Comparison of ENCODE assay signal across 8 cellular contexts in genomic region chr14:73027546-73027945, GRCh38. TPM values are rescaled to one million over a fixed set of nuclear protein-coding genes. Genes with fewer than 3 reads are reported as not detected.
A peak's percentile ranks its signal among the peaks of the same experiment; 100 is the strongest.
DNase-seq lines count a peak whose midpoint lies in the region; ATAC-seq and TF ChIP-seq lines count a peak whose summit lies in the region.

No MANE protein-coding gene starts in this region.

- TF ChIP-seq EP300 in tibial nerve (IDR thresholded peaks at IDR 0.05), result no peak

- ATAC-seq in HG02571 (IDR thresholded peaks at IDR 0.05; ENCODE audit: unreplicated experiment), result no peak

- H3K9me3 Mint-ChIP-seq in activated naive CD4-positive, alpha-beta T cell treated with anti-CD3 and anti-CD28 coated beads for 36 hours, result no peaks in the 10 kb centered on the region

- H3K9ac ChIP-seq in liver (ENCODE audit: low read depth in 1 of 2, low read length in 2 of 2), result no peak overlapping the region

- H3K4me3 ChIP-seq in adrenal gland (peak overlapping the region in 1 of 4 donors; percentile 74), liver (ENCODE audit: low read depth in 1 of 3, low read length in 3 of 3) (peak overlapping the region; percentile 37 to 97 (median 61)), tibial nerve (peak overlapping the region; percentile 18 to 97 (median 80))

- peak overlapping the region in 3 of 5 donors; percentile 3 to 87 (median 18) for H3K27ac ChIP-seq in adrenal gland
- peak overlapping the region in 1 of 2 donors; percentile 4 for H3K27ac ChIP-seq in liver (ENCODE audit: low read depth in 1 of 2, low read length in 2 of 2)
- H3K27ac ChIP-seq in tibial nerve, result peak overlapping the region in 1 of 4 donors; percentile 96

- H3K27me3 ChIP-seq in adrenal gland (no peaks in the 10 kb centered on the region), liver (ENCODE audit: control insufficient read depth in 4 of 4, insufficient read depth in 4 of 4, low read length in 3 of 4) (no peaks in the 10 kb centered on the region), tibial nerve (no peaks in the 10 kb centered on the region)

- H3K27ac Mint-ChIP-seq in activated naive CD4-positive, alpha-beta T cell treated with anti-CD3 and anti-CD28 coated beads for 36 hours, result peak overlapping the region; percentile 80

- no peak for TF ChIP-seq RAD21 in liver (IDR thresholded peaks at IDR 0.05)

- CTCF ChIA-PET in activated naive CD4-positive, alpha-beta T cell treated with anti-CD3 and anti-CD28 coated beads for 36 hours (lab: Charles Lee), result interaction anchor here (0.5 to 1.4 kb wide), 4 partner anchors 15 to 79 kb away, joined by 3 to 6 read pairs (median 4); partner anchors contain the start of gene RBM25

- TF ChIP-seq CTCF in adrenal gland (IDR thresholded peaks at IDR 0.05) (no peak), liver (IDR thresholded peaks at IDR 0.05; ENCODE audit: low read depth, low read length, missing input control) (no peak), tibial nerve (IDR thresholded peaks at IDR 0.05) (no peak)

- H3K36me3 ChIP-seq in adrenal gland (replicated peaks in 1 of 2), result peaks cover 0 to 11% of the 10 kb centered on the region in 2 donors
- peaks cover 1 to 7% (median 4%) of the 10 kb centered on the region in 4 donors for H3K36me3 ChIP-seq in liver (ENCODE audit: control insufficient read depth in 4 of 4, insufficient read depth in 3 of 4, low read depth in 1 of 4, low read length in 3 of 4)
- peaks cover 0 to 17% (median 4%) of the 10 kb centered on the region in 3 donors for H3K36me3 ChIP-seq in tibial nerve

- H3K4me1 ChIP-seq in adrenal gland (replicated peaks in 1 of 2) (peaks cover 11 to 31% of the 10 kb centered on the region in 2 donors), liver (ENCODE audit: control insufficient read depth in 4 of 4, insufficient read depth in 4 of 4, low read length in 3 of 4) (peaks cover 3 to 21% (median 16%) of the 10 kb centered on the region in 4 donors), tibial nerve (peaks cover 0 to 37% (median 11%) of the 10 kb centered on the region in 4 donors)

- no peak for TF ChIP-seq POLR2A in adrenal gland (IDR thresholded peaks at IDR 0.05)
- TF ChIP-seq POLR2A in tibial nerve (IDR thresholded peaks at IDR 0.05), result no peak

- H3K4me3 Mint-ChIP-seq in activated naive CD4-positive, alpha-beta T cell treated with anti-CD3 and anti-CD28 coated beads for 36 hours, result peak overlapping the region; percentile 92

- H3K9me3 ChIP-seq in adrenal gland (replicated peaks in 1 of 3) (no peaks in the 10 kb centered on the region), liver (ENCODE audit: control insufficient read depth in 4 of 4, low read length in 3 of 4) (no peaks in the 10 kb centered on the region), tibial nerve (no peaks in the 10 kb centered on the region)

- no peak for DNase-seq in activated naive CD4-positive, alpha-beta T cell treated with anti-CD3 and anti-CD28 coated beads for 36 hours
- no peak for DNase-seq in activated naive CD4-positive, alpha-beta T cell treated with Interleukin-2 at 50 U/mL for 16 hours
- DNase-seq in adrenal gland, result no peak
- no peak for DNase-seq in tibial nerve (ENCODE audit: low spot score in 2 of 2)
- DNase-seq in kidney tubule cell (ENCODE audit: low spot score), result no peak
- DNase-seq in COLO668 (lab: John Stamatoyannopoulos, UW; ENCODE audit: unreplicated experiment), result no peak

- intact Hi-C loops in activated naive CD4-positive, alpha-beta T cell treated with anti-CD3 and anti-CD28 coated beads for 36 hours (cut with micrococcal nuclease), result loop anchor here (1.0 to 5.0 kb wide), 7 partner anchors 31 to 1472 kb away; partner anchors contain the start of genes DCAF4, NUMB, PSEN1 and RBM25
- intact Hi-C loops in adrenal gland (cut with DNase I), result no loop called here

- H3K27me3 Mint-ChIP-seq in activated naive CD4-positive, alpha-beta T cell treated with anti-CD3 and anti-CD28 coated beads for 36 hours (ENCODE audit: low read depth), result no peaks in the 10 kb centered on the region

- WGBS in adrenal gland, 4 donors, result 34 to 44% (median 41%) methylated on average over 3 of the region's 3 CpGs
- WGBS in liver, result 34% methylated on average over 3 of the region's 3 CpGs
- 49% methylated on average over 3 of the region's 3 CpGs for WGBS in tibial nerve, 2 donors

- H3K4me1 Mint-ChIP-seq in activated naive CD4-positive, alpha-beta T cell treated with anti-CD3 and anti-CD28 coated beads for 36 hours (ENCODE audit: low read depth), result peaks cover 34% of the 10 kb centered on the region

- H3K36me3 Mint-ChIP-seq in activated naive CD4-positive, alpha-beta T cell treated with anti-CD3 and anti-CD28 coated beads for 36 hours (ENCODE audit: low read depth), result peaks cover 11% of the 10 kb centered on the region

TF ChIP-seq in liver, 16 proteins besides CTCF, POLR2A, EP300 and RAD21:
- TF ChIP-seq HNF4A (conservative IDR thresholded peaks at IDR 0.05) (no peak), TAF1 (conservative IDR thresholded peaks at IDR 0.05) (no peak), GABPA (IDR thresholded peaks at IDR 0.05 in 1 of 2, conservative IDR thresholded peaks at IDR 0.05 in 1 of 2) (no peak), YY1 (IDR thresholded peaks at IDR 0.05) (no peak), JUND (IDR thresholded peaks at IDR 0.05) (no peak), MAX (IDR thresholded peaks at IDR 0.05) (no peak), REST (IDR thresholded peaks at IDR 0.05) (no peak)
TF ChIP-seq in liver: peak in this region for 0.

RNA-seq across cellular contexts. Expression of gene ZFYVE1, which starts 0.6 kb away (rescaled TPM):
- 1 to 10 TPM; 8.5 to 9.2 TPM for total RNA-seq in activated naive CD4-positive, alpha-beta T cell treated with anti-CD3 and anti-CD28 coated beads for 36 hours
- total RNA-seq in adrenal gland (10 to 100 TPM; 18.8 to 41.3 (median 33.3) TPM), liver (10 to 100 TPM in 1 of 2 donors, 1 to 10 TPM in 1; 8.9 to 13.5 TPM), tibial nerve (10 to 100 TPM; 16.5 to 30.3 (median 23.0) TPM)
- polyA plus RNA-seq in adrenal gland (10 to 100 TPM in 1 of 3 donors, 1 to 10 TPM in 2; 8.2 to 21.6 (median 9.4) TPM), liver (1 to 10 TPM; 5.8 to 6.9 TPM)

RNA-seq across cellular contexts. Expression of gene RBM25, which starts 30.8 kb away (rescaled TPM):
- total RNA-seq in activated naive CD4-positive, alpha-beta T cell treated with anti-CD3 and anti-CD28 coated beads for 36 hours, result 10 to 100 TPM; 86.3 to 93.6 TPM
- total RNA-seq in adrenal gland (10 to 100 TPM; 14.7 to 57.7 (median 44.9) TPM), liver (10 to 100 TPM; 18.9 to 25.4 TPM), tibial nerve (100 to 1,000 TPM in 2 of 4 donors, 10 to 100 TPM in 2; 87.4 to 120 (median 101) TPM)
- polyA plus RNA-seq in adrenal gland (10 to 100 TPM; 56.5 to 95.4 (median 66.7) TPM), liver (10 to 100 TPM in 1 of 2 donors, 1 to 10 TPM in 1; 8.4 to 26.2 TPM)
